ENCODE assay signal across 1 cellular context in the genomic region with DNA sequence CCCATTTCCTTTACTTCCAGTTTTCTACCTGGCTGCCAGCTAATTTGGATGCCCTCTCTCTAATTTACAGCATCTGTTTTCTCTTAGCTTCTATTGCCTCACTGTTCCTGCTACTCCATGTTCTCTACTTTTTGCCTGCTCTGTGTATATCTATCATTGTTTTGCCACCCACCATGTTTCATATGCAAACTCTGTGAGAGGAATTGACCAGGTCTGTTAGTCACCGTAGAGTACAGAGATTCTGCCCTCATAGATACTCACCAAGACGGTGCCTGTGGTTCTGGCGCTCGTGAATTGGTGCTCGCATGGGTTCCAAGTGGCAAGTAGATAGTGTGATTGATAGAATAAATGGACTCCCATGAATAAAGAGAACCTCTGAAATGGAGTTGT.
TF ChIP-seq lines count a peak whose summit lies in the region.

No MANE protein-coding gene starts in this region.

TF ChIP-seq in GM23338, 12 proteins besides CTCF, POLR2A, EP300 and RAD21 (continued from another document):
- TF ChIP-seq, protein P1, sequence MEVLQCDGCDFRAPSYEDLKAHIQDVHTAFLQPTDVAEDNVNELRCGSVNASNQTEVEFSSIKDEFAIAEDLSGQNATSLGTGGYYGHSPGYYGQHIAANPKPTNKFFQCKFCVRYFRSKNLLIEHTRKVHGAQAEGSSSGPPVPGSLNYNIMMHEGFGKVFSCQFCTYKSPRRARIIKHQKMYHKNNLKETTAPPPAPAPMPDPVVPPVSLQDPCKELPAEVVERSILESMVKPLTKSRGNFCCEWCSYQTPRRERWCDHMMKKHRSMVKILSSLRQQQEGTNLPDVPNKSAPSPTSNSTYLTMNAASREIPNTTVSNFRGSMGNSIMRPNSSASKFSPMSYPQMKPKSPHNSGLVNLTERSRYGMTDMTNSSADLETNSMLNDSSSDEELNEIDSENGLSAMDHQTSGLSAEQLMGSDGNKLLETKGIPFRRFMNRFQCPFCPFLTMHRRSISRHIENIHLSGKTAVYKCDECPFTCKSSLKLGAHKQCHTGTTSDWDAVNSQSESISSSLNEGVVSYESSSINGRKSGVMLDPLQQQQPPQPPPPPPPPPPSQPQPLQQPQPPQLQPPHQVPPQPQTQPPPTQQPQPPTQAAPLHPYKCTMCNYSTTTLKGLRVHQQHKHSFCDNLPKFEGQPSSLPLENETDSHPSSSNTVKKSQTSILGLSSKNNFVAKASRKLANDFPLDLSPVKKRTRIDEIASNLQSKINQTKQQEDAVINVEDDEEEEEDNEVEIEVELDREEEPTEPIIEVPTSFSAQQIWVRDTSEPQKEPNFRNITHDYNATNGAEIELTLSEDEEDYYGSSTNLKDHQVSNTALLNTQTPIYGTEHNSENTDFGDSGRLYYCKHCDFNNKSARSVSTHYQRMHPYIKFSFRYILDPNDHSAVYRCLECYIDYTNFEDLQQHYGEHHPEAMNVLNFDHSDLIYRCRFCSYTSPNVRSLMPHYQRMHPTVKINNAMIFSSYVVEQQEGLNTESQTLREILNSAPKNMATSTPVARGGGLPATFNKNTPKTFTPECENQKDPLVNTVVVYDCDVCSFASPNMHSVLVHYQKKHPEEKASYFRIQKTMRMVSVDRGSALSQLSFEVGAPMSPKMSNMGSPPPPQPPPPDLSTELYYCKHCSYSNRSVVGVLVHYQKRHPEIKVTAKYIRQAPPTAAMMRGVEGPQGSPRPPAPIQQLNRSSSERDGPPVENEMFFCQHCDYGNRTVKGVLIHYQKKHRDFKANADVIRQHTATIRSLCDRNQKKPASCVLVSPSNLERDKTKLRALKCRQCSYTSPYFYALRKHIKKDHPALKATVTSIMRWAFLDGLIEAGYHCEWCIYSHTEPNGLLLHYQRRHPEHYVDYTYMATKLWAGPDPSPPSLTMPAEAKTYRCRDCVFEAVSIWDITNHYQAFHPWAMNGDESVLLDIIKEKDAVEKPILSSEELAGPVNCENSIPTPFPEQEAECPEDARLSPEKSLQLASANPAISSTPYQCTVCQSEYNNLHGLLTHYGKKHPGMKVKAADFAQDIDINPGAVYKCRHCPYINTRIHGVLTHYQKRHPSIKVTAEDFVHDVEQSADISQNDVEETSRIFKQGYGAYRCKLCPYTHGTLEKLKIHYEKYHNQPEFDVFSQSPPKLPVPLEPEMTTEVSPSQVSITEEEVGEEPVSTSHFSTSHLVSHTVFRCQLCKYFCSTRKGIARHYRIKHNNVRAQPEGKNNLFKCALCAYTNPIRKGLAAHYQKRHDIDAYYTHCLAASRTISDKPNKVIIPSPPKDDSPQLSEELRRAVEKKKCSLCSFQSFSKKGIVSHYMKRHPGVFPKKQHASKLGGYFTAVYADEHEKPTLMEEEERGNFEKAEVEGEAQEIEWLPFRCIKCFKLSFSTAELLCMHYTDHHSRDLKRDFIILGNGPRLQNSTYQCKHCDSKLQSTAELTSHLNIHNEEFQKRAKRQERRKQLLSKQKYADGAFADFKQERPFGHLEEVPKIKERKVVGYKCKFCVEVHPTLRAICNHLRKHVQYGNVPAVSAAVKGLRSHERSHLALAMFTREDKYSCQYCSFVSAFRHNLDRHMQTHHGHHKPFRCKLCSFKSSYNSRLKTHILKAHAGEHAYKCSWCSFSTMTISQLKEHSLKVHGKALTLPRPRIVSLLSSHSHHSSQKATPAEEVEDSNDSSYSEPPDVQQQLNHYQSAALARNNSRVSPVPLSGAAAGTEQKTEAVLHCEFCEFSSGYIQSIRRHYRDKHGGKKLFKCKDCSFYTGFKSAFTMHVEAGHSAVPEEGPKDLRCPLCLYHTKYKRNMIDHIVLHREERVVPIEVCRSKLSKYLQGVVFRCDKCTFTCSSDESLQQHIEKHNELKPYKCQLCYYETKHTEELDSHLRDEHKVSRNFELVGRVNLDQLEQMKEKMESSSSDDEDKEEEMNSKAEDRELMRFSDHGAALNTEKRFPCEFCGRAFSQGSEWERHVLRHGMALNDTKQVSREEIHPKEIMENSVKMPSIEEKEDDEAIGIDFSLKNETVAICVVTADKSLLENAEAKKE (CRISPR knock-in tag; IDR thresholded peaks at IDR 0.05): no peak
- no peak for TF ChIP-seq EZH2 (IDR thresholded peaks at IDR 0.05; ENCODE audit: low read depth, unreplicated experiment)
